ENCODE assay signal across 22 cellular contexts in genomic region chr5:149195962-149196361, GRCh38. TPM values are rescaled to one million over a fixed set of nuclear protein-coding genes. Genes with fewer than 3 reads are reported as not detected.
"Had no signal": no experiment of that assay in that cellular context is flagged by ENCODE, and none has a peak within 500 bp of the region (broad histone marks: within the 10 kb centered on the region; RNA-seq: fewer than 3 reads in every experiment).

No MANE protein-coding gene starts in this region.

- H3K27ac Mint-ChIP-seq: activated CD4-positive, alpha-beta memory T cell treated with anti-CD3 and anti-CD28 coated beads, Interleukin-2, amount 10 ng/mL, durations not matched to agents 7 days and 5 days; activated naive CD8-positive, alpha-beta T cell treated with anti-CD3 and anti-CD28 coated beads, Interleukin-2, amount 50 U/mL, for 24 hours; activated T-cell treated with anti-CD3 and anti-CD28 coated beads, Interleukin-2, amount 50 U/mL, for 24 hours; activated T-helper 2 cell treated with anti-CD3 and anti-CD28 coated beads, Interferon-gamma antibody, Interleukin-2, Interleukin-4, amounts not matched to agents 10 μg/mL and 5 μg/mL and 100 μg/mL, durations not matched to agents 14 hours and 24 hours and 36 hours; dendritic cell treated with granulocyte-macrophage colony-stimulating factor and Interleukin-4, amounts not matched to agents 40 ng/mL and 50 ng/mL, for 4 days; memory B cell; naive B cell; neural progenitor cell had no signal

- H3K9me3 ChIP-seq: prostate gland, SK-N-SH, uterus had no signal

- ATAC-seq: activated naive CD8-positive, alpha-beta T cell treated with anti-CD3 and anti-CD28 coated beads, Interleukin-2, amount 50 U/mL, for 24 hours; esophagus mucosa; T-cell had no signal

- H3K4me2 ChIP-seq: neural progenitor cell, SK-N-SH, smooth muscle cell had no signal

- H3K27me3 Mint-ChIP-seq: activated naive CD8-positive, alpha-beta T cell treated with anti-CD3 and anti-CD28 coated beads, Interleukin-2, amount 50 U/mL, for 24 hours; activated T-cell treated with anti-CD3 and anti-CD28 coated beads, Interleukin-2, amount 50 U/mL, for 24 hours; dendritic cell treated with granulocyte-macrophage colony-stimulating factor and Interleukin-4, amounts not matched to agents 40 ng/mL and 50 ng/mL, for 4 days; naive B cell; T-cell had no signal

- H3K4me1 Mint-ChIP-seq: activated CD4-positive, alpha-beta memory T cell treated with anti-CD3 and anti-CD28 coated beads, Interleukin-2, amount 10 ng/mL, durations not matched to agents 7 days and 5 days; activated naive CD8-positive, alpha-beta T cell treated with anti-CD3 and anti-CD28 coated beads, Interleukin-2, amount 50 U/mL, for 24 hours; memory B cell; naive B cell; T-cell had no signal

- H3K9me3 Mint-ChIP-seq: activated CD4-positive, alpha-beta memory T cell treated with anti-CD3 and anti-CD28 coated beads, Interleukin-2, amount 10 ng/mL, durations not matched to agents 7 days and 5 days; activated naive CD8-positive, alpha-beta T cell treated with anti-CD3 and anti-CD28 coated beads, Interleukin-2, amount 50 U/mL, for 24 hours; activated T-cell treated with anti-CD3 and anti-CD28 coated beads, Interleukin-2, amount 50 U/mL, for 24 hours; activated T-helper 2 cell treated with anti-CD3 and anti-CD28 coated beads, Interferon-gamma antibody, Interleukin-2, Interleukin-4, amounts not matched to agents 10 μg/mL and 5 μg/mL and 100 μg/mL, durations not matched to agents 14 hours and 24 hours and 36 hours; dendritic cell treated with granulocyte-macrophage colony-stimulating factor and Interleukin-4, amounts not matched to agents 40 ng/mL and 50 ng/mL, for 4 days; memory B cell; naive B cell; neural progenitor cell; T-cell had no signal

- H3K27ac ChIP-seq: neural progenitor cell, prostate gland had no signal

- H3K9ac ChIP-seq: neural progenitor cell, SK-N-SH had no signal

- H2AFZ ChIP-seq: neural progenitor cell had no signal

- H3K4me3 Mint-ChIP-seq: activated CD4-positive, alpha-beta memory T cell treated with anti-CD3 and anti-CD28 coated beads, Interleukin-2, amount 10 ng/mL, durations not matched to agents 7 days and 5 days; activated naive CD8-positive, alpha-beta T cell treated with anti-CD3 and anti-CD28 coated beads, Interleukin-2, amount 50 U/mL, for 24 hours; activated T-cell treated with anti-CD3 and anti-CD28 coated beads, Interleukin-2, amount 50 U/mL, for 24 hours; dendritic cell treated with granulocyte-macrophage colony-stimulating factor and Interleukin-4, amounts not matched to agents 40 ng/mL and 50 ng/mL, for 4 days; memory B cell; naive B cell; neural progenitor cell; T-cell had no signal

- H3K27me3 ChIP-seq: neural progenitor cell, uterus had no signal

- H3K36me3 ChIP-seq: neural progenitor cell, prostate gland, uterus had no signal

- H3K4me3 ChIP-seq: neural progenitor cell, prostate gland, smooth muscle cell, uterus had no signal

- H3K4me1 ChIP-seq: prostate gland, uterus had no signal

- DNase-seq: activated CD4-positive, alpha-beta memory T cell treated with anti-CD3 and anti-CD28 coated beads, Interleukin-2, amount 10 ng/mL, durations not matched to agents 7 days and 5 days; activated CD4-positive, alpha-beta T cell treated with anti-CD3 and anti-CD28 coated beads for 48 hours; activated CD4-positive, CD25-positive, alpha-beta regulatory T cell; activated naive CD4-positive, alpha-beta T cell treated with Interleukin-2 at 50 U/mL for 16 hours; activated naive CD8-positive, alpha-beta T cell treated with anti-CD3 and anti-CD28 coated beads, Interleukin-2, amount 50 U/mL, for 24 hours; activated T-cell treated with anti-CD3 and anti-CD28 coated beads, Interleukin-2, amount 50 U/mL, for 24 hours; anterior cingulate cortex; effector CD8-positive, alpha-beta T cell; hippocampal formation; naive B cell; SK-N-SH; stimulated activated CD4-positive, alpha-beta T cell treated with anti-CD3 and anti-CD28 coated beads, Interleukin-4, amount 100 ng/mL, for 1 hour; T-cell; T-helper 9 cell; uterus had no signal

- H3K36me3 Mint-ChIP-seq: memory B cell, naive B cell, neural progenitor cell, T-cell had no signal

RNA-seq across cellular contexts. Expression of gene ABLIM3, which starts 54.7 kb away (rescaled TPM):
- total RNA-seq: activated T-helper 2 cell treated with anti-CD3 and anti-CD28 coated beads, Interferon-gamma antibody, Interleukin-2, Interleukin-4, amounts not matched to agents 10 μg/mL and 5 μg/mL and 100 μg/mL, durations not matched to agents 14 hours and 24 hours and 36 hours had no signal
